In genomic region chr1:172638885-172639831, GRCh38 we compare ENCODE assay signal across 8 cellular contexts. TPM values are rescaled to one million over a fixed set of nuclear protein-coding genes. Genes with fewer than 3 reads are reported as not detected.
A peak's percentile ranks its signal among the peaks of the same experiment; 100 is the strongest.
DNase-seq lines count a peak whose midpoint lies in the region; ATAC-seq lines count a peak whose summit lies in the region.

No MANE protein-coding gene starts in this region.

- peak; percentile 30 for DNase-seq in dedifferentiated amniotic fluid mesenchymal stem cell (ENCODE audit: extremely low spot score)
- peak; percentile 56 to 70 for DNase-seq in stimulated activated CD4-positive, alpha-beta T cell treated with anti-CD3 and anti-CD28 coated beads, Interleukin-1b, Interleukin-23, amount 100 ng/mL, for 4 hours (ENCODE audit: low read depth in 2 of 2)
- no peak for DNase-seq in NCI-H2081 (lab: John Stamatoyannopoulos, UW)
- DNase-seq in SK-N-DZ (ENCODE audit: low spot score): no peak
- DNase-seq in GF-D8 (lab: John Stamatoyannopoulos, UW): no peak

- ATAC-seq in GM18909 (IDR thresholded peaks at IDR 0.05; ENCODE audit: poor library complexity, unreplicated experiment) (peak; percentile 77), HG03280 (IDR thresholded peaks at IDR 0.05; ENCODE audit: unreplicated experiment) (peak; percentile 79)
- ATAC-seq in activated CD4-positive, CD25-positive, alpha-beta regulatory T cell treated with anti-CD3 and anti-CD28 coated beads, Interleukin-2, amount 50 U/mL, for 24 hours: peak; percentile 85 to 86

RNA-seq across cellular contexts. Expression of gene FASLG, which starts 19.7 kb away (rescaled TPM):
- not detected in 2 replicates for polyA plus RNA-seq in SK-N-DZ (2014; cell fraction: cytosol; rRNA removed)
- polyA plus RNA-seq in SK-N-DZ (2014; cell fraction: nucleus; rRNA removed): not detected in 2 replicates

Comparison
In these comparisons a context has a peak if more than half of its experiments do, and no peak if none do; other contexts are left out.
1. DNase-seq: peak in dedifferentiated amniotic fluid mesenchymal stem cell (single experiment) and stimulated activated CD4-positive, alpha-beta T cell treated with anti-CD3 and anti-CD28 coated beads, Interleukin-1b, Interleukin-23, amount 100 ng/mL, for 4 hours (2 of 2); none in NCI-H2081 (0 of 2), SK-N-DZ (single experiment) and GF-D8 (single experiment).
2. Peak in every context shown above with its lines, with median percentiles within 50 percentile points of each other: ATAC-seq.